In the genomic region with DNA sequence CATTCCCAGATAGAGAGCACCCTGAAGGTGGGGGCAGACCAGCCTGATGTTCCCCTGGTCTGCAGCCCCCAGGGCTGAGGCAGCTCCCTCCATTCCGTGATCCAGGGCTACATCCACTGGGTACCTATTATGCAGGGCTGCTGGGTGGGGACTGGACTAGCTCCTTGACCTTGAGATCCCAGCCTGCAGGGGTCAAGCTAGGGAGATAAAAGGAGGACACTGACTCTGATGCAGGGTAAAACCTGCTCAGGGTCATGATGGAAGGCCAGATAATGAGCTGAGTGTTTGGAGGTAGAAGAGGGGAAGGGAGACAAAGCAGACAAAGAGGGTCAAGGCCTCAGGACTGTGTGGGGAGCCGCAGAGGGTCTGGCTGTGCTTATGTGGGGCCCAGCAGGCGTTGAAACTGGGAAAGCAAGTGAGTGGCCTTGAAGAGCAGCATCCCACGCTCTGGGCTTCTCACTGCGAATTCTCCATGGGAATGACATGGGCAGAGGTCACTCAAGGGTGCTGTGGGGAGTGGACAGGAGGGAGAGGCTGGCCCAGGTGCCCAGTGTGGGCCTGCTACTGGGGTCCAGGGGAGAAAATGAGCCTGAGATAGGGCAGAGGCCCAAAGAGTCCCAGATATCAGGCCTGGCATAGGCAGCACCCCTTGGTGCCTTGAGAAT, we compare ENCODE assay signal across 18 cellular contexts. TPM values are rescaled to one million over a fixed set of nuclear protein-coding genes. Genes with fewer than 3 reads are reported as not detected.
A peak's percentile ranks its signal among the peaks of the same experiment; 100 is the strongest.
DNase-seq lines count a peak whose midpoint lies in the region; ATAC-seq, FAIRE-seq and TF ChIP-seq lines count a peak whose summit lies in the region.
"Had no signal": no experiment of that assay in that cellular context is flagged by ENCODE, and none has a peak within 500 bp of the region (broad histone marks: within the 10 kb centered on the region; RNA-seq: fewer than 3 reads in every experiment).

No MANE protein-coding gene starts in this region.

- no peak for FAIRE-seq in H1 (lab: Jason Lieb, UNC)

- TF ChIP-seq CTCF in C4-2B (conservative IDR thresholded peaks at IDR 0.05): no peak
- no peak for TF ChIP-seq CTCF in HEK293 (tag by site-specific recombination; IDR thresholded peaks at IDR 0.05)
- TF ChIP-seq CTCF in H1 (IDR thresholded peaks at IDR 0.05; ENCODE audit: control extremely low read depth in 1 of 3, insufficient read depth in 1 of 3, low read depth in 1 of 3, low read length in 3 of 3): no peak
- no peak for TF ChIP-seq CTCF in ovary (IDR thresholded peaks at IDR 0.05)

- no peak for ATAC-seq in HG02763 (IDR thresholded peaks at IDR 0.05; ENCODE audit: unreplicated experiment)
- ATAC-seq: activated T-cell treated with anti-CD3 and anti-CD28 coated beads, Interleukin-2, amount 50 U/mL, for 72 hours had no signal

- H2BK20ac ChIP-seq in H1 (ENCODE audit: low read length): peak overlapping the region; percentile 100

- peak overlapping the region; percentile 13; the same call in 1 of the 2 replicates for H2BK15ac ChIP-seq in H1 (ENCODE audit: low read length)

- no peak overlapping the region for H3K56ac ChIP-seq in H1 (replicated peaks; ENCODE audit: insufficient read length, low read depth, low read length)

- H3K27ac ChIP-seq in C4-2B: peak overlapping the region; percentile 72
- H3K27ac ChIP-seq in HEK293 (ENCODE audit: extremely low read depth, low read depth, low read length): peak overlapping the region; percentile 0; the same call in 1 of the 2 replicates
- no peak overlapping the region for H3K27ac ChIP-seq in H1 (ENCODE audit: low read depth, low read length)
- peak overlapping the region; percentile 25 to 60 for H3K27ac ChIP-seq in ovary
- H3K27ac ChIP-seq: heart left ventricle had no signal

- no peaks in the 10 kb centered on the region for H4K20me1 ChIP-seq in H1 (replicated peaks in 1 of 2; ENCODE audit: control insufficient read depth in 1 of 2, insufficient read depth in 2 of 2, low read length in 2 of 2)

- no peak overlapping the region for H3K23ac ChIP-seq in H1 (ENCODE audit: insufficient read length)

- peak overlapping the region; percentile 16 for H4K5ac ChIP-seq in H1 (ENCODE audit: insufficient read length, low read depth, low read length)

- intact Hi-C loops in ovary (cut with DNase I): no loop called here

- CTCF ChIA-PET in HEK293 (lab: Yijun Ruan, JAX): interaction anchor here (0.8 to 2.1 kb wide), 3 partner anchors 47 to 50 kb away, joined by 3 to 8 read pairs (median 5); no protein-coding TSS in a partner anchor
- CTCF ChIA-PET in H1 (lab: Charles Lee; ENCODE audit: partially characterized antibody): interaction anchor here (0.7 to 7.3 kb wide), 19 partner anchors 9 to 63 kb away, joined by 3 to 39 read pairs (median 5); no protein-coding TSS in a partner anchor

- peak overlapping the region; percentile 46 to 63; a peak in 2 of 4 replicates for H3K4me2 ChIP-seq in H1 (ENCODE audit: insufficient read depth in 1 of 2, low read depth in 2 of 2, low read length in 2 of 2)

- H3K79me2 ChIP-seq in H1 (ENCODE audit: control insufficient read depth in 1 of 2, insufficient read depth in 2 of 2, low read length in 2 of 2): no peaks in the 10 kb centered on the region

- H3K4me1 ChIP-seq in HEK293 (ENCODE audit: control insufficient read depth, insufficient read depth, low read length) (peaks cover 21% of the 10 kb centered on the region), H1 (replicated peaks in 1 of 4; ENCODE audit: control insufficient read depth in 3 of 4, insufficient read depth in 4 of 4, low read length in 3 of 4) (peaks cover 16 to 48% (median 36%) of the 10 kb centered on the region in 4 experiments), ovary (ENCODE audit: insufficient read depth) (peaks cover 25% of the 10 kb centered on the region)

- TF ChIP-seq EP300 in H1 (IDR thresholded peaks at IDR 0.05; ENCODE audit: borderline replicate concordance in 1 of 2, low read depth in 2 of 2, low read length in 2 of 2): no peak
- no peak for TF ChIP-seq EP300 in ovary (IDR thresholded peaks at IDR 0.05)

- H2BK12ac ChIP-seq in H1 (ENCODE audit: low read depth, low read length): peak overlapping the region; percentile 93; the same call in 1 of the 2 replicates

- H3K36me3 ChIP-seq in HEK293 (ENCODE audit: control insufficient read depth in 2 of 2, insufficient read depth in 1 of 2, low read length in 2 of 2): no peaks in the 10 kb centered on the region
- no peaks in the 10 kb centered on the region for H3K36me3 ChIP-seq in H1 (ENCODE audit: control insufficient read depth in 2 of 4, insufficient read depth in 4 of 4, low read length in 3 of 4)
- H3K36me3 ChIP-seq in ovary: no peaks in the 10 kb centered on the region
- H3K36me3 ChIP-seq: heart left ventricle had no signal

- no peak for TF ChIP-seq RAD21 in H1 (IDR thresholded peaks at IDR 0.05 in 1 of 2, conservative IDR thresholded peaks at IDR 0.05 in 1 of 2; ENCODE audit: low read depth in 2 of 2, low read length in 2 of 2)

- H3K9me3 ChIP-seq in HEK293 (ENCODE audit: control insufficient read depth, insufficient read depth, low read depth, low read length): no peaks in the 10 kb centered on the region
- no peaks in the 10 kb centered on the region for H3K9me3 ChIP-seq in H1 (ENCODE audit: insufficient read depth in 2 of 2, low read depth in 1 of 2, low read length in 1 of 2)
- no peaks in the 10 kb centered on the region for H3K9me3 ChIP-seq in ovary
- H3K9me3 ChIP-seq: heart left ventricle had no signal

- H3K23me2 ChIP-seq in H1 (ENCODE audit: low read depth, low read length): peaks cover 11% of the 10 kb centered on the region; the same call in 1 of the 2 replicates

- TF ChIP-seq POLR2A in H1 (IDR thresholded peaks at IDR 0.05; ENCODE audit: control extremely low read depth in 1 of 2, low read depth in 2 of 2, low read length in 2 of 2): no peak
- no peak for TF ChIP-seq POLR2A in ovary (IDR thresholded peaks at IDR 0.05)

- H3K14ac ChIP-seq in H1 (ENCODE audit: insufficient read length): no peak overlapping the region

- POLR2A ChIA-PET in HEK293 (lab: Yijun Ruan, JAX): interaction anchor here (0.7 to 2.7 kb wide), 3 partner anchors 10 to 24 kb away, joined by 3 to 17 read pairs (median 6); partner anchors contain the start of gene FOXO6
- POLR2A ChIA-PET in H1 (lab: Charles Lee; ENCODE audit: partially characterized antibody): interaction anchor here (0.8 to 3.2 kb wide), 10 partner anchors 8 to 44 kb away, joined by 3 to 22 read pairs (median 5); partner anchors contain the start of gene FOXO6

- H3K27me3 ChIP-seq in H1 (replicated peaks in 1 of 4; ENCODE audit: control insufficient read depth in 3 of 4, extremely low read depth in 1 of 4, insufficient read depth in 3 of 4, low read length in 3 of 4): peaks cover 0 to 20% (median 7%) of the 10 kb centered on the region in 4 experiments; a peak in 4 of 7 replicates
- H3K27me3 ChIP-seq in ovary: no peaks in the 10 kb centered on the region

- 57% methylated on average over 5 of the region's 5 CpGs; no CpG with 5 or more reads in 1 of the 2 experiments for WGBS in H1 (ENCODE audit: extremely low coverage in 1 of 2, insufficient coverage in 1 of 2, insufficient read length in 1 of 2, insufficient replicate concordance in 2 of 2, low coverage in 1 of 2, low lambda C conversion rate in 2 of 2, missing lambda C conversion rate in 1 of 2), 2 experiments
- 13 to 34% (median 34%) methylated on average over 5 of the region's 5 CpGs for WGBS in ovary, 3 donors

- no peak overlapping the region for H4K8ac ChIP-seq in H1 (ENCODE audit: extremely low read depth, insufficient read depth, low read length)

- no peak overlapping the region for H3K4me3 ChIP-seq in HEK293 (ENCODE audit: low read depth, low read length)
- no peak overlapping the region; a peak in 1 of 8 replicates for H3K4me3 ChIP-seq in H1 (ENCODE audit: extremely low read depth in 1 of 4, insufficient read depth in 2 of 4, low read depth in 3 of 4, low read length in 4 of 4)
- no peak overlapping the region for H3K4me3 ChIP-seq in ovary
- H3K4me3 ChIP-seq: heart left ventricle had no signal

- DNase-seq in H1 (ENCODE audit: low read depth in 1 of 2, low spot score in 2 of 2): no peak
- DNase-seq in ovary: peak; percentile 53 to 80 (median 68)
- DNase-seq in SW 1271 (lab: John Stamatoyannopoulos, UW): no peak
- DNase-seq in stimulated activated CD4-positive, alpha-beta T cell treated with anti-CD3 and anti-CD28 coated beads, Interleukin-1b, Interleukin-23, amount 100 ng/mL, for 48 hours: no peak
- DNase-seq in DMS153 treated with DMSO at 0.1 percent for 48 hours (lab: John Stamatoyannopoulos, UW; ENCODE audit: unreplicated experiment): no peak
- DNase-seq: activated CD4-positive, alpha-beta T cell treated with anti-CD3 and anti-CD28 coated beads for 4 hours; activated T-cell treated with anti-CD3 and anti-CD28 coated beads, Interleukin-2, amount 50 U/mL, for 72 hours; anterior cingulate cortex; caudate nucleus; stimulated activated CD4-positive, alpha-beta T cell treated with anti-CD3 and anti-CD28 coated beads, Interleukin-4, amount 100 ng/mL, for 1 hour; stimulated activated naive CD4-positive, alpha-beta T cell had no signal

- H2AK5ac ChIP-seq in H1 (ENCODE audit: low read depth, low read length): peak overlapping the region; percentile 78; the same call in 1 of the 2 replicates

- H3K9ac ChIP-seq in H1 (replicated peaks in 1 of 4; ENCODE audit: extremely low read depth in 1 of 4, low read depth in 3 of 4, low read length in 3 of 4): 0 out of 7 replicates have a peak overlapping the region, but pooled peaks of 1 of the 4 experiments have one; percentile 21

- H2AFZ ChIP-seq in H1 (ENCODE audit: low read length): no peak overlapping the region

- peak overlapping the region; percentile 35 for H4K91ac ChIP-seq in H1 (replicated peaks; ENCODE audit: insufficient read length, low read length)

- peak overlapping the region; percentile 48 for H3K4ac ChIP-seq in H1 (replicated peaks; ENCODE audit: insufficient read length, low read depth, low read length)

- H2BK120ac ChIP-seq in H1 (replicated peaks; ENCODE audit: low read depth, low read length): peak overlapping the region; percentile 52

- H3K18ac ChIP-seq in H1 (ENCODE audit: extremely low read depth, low read length): peak overlapping the region; percentile 76

- no peaks in the 10 kb centered on the region; the same call in 1 of the 2 replicates for H3K79me1 ChIP-seq in H1 (ENCODE audit: low read depth, low read length)

- peak overlapping the region; percentile 92; the same call in 1 of the 2 replicates for H2BK5ac ChIP-seq in H1 (ENCODE audit: low read depth, low read length)

RNA-seq across cellular contexts. Expression of gene FOXO6, which starts 9.7 kb away (rescaled TPM):
- 3.0 and 3.8 TPM in 2 replicates for total RNA-seq in H1 (2021; fragmentation: NEBNext Ultra II Directional; extraction: Animal tissue kit (Norgen Biotek cat#: 25700))
- polyA plus RNA-seq in H1 (2011; rRNA removed) (0.59 and 1.2 TPM in 2 replicates), ovary (1 to 10 TPM in 1 of 2 donors, under 1 TPM in 1; 0.90 to 1.4 TPM)
- polyA plus RNA-seq in H1 (2011; cell fraction: cytosol; rRNA removed): 0.52 TPM
- 1.8 TPM for polyA plus RNA-seq in H1 (2011; cell fraction: nucleus; rRNA removed)
- 2.2 to 4.1 TPM (median 3.4 TPM) in 4 replicates for polyA plus RNA-seq in H1 (2012, experiment 1 of 2)
- polyA plus RNA-seq in H1 (2012, experiment 2 of 2): 1.4 TPM
- 1.9 TPM for polyA plus RNA-seq in H1 (2013, experiment 1 of 2)
- polyA plus RNA-seq in H1 (2013, experiment 2 of 2): 1.8 TPM
- polyA minus RNA-seq in H1 (2011; rRNA and poly(A)+ RNA removed): 0.27 and 0.54 TPM in 2 replicates
- 2.3 TPM for polyA minus RNA-seq in H1 (2011; cell fraction: cytosol; rRNA and poly(A)+ RNA removed)
- polyA minus RNA-seq in H1 (2011; cell fraction: nucleus; rRNA and poly(A)+ RNA removed): 2.8 TPM
- total RNA-seq in ovary: 10 to 100 TPM in 4 of 7 donors, 1 to 10 TPM in 3; 3.9 to 18.9 (median 10.3) TPM
- total RNA-seq: OCI-LY7; T-helper 1 cell treated with Interleukin-12 subunit alpha and Interleukin-12 subunit beta and Interleukin-4 antibody, amounts not matched to agents 30 ng/mL and 1 ng/mL, for 36 hours had no signal
- polyA plus RNA-seq: fibroblast of lung had no signal

Comparison
In these comparisons a context has a peak if more than half of its experiments do, and no peak if none do; other contexts are left out.
1. DNase-seq: peak in ovary (5 of 5); none in H1 (0 of 2), SW 1271 (0 of 2), stimulated activated CD4-positive, alpha-beta T cell treated with anti-CD3 and anti-CD28 coated beads, Interleukin-1b, Interleukin-23, amount 100 ng/mL, for 48 hours (single experiment) and DMS153 treated with DMSO at 0.1 percent for 48 hours (single experiment).